In the genomic region with DNA sequence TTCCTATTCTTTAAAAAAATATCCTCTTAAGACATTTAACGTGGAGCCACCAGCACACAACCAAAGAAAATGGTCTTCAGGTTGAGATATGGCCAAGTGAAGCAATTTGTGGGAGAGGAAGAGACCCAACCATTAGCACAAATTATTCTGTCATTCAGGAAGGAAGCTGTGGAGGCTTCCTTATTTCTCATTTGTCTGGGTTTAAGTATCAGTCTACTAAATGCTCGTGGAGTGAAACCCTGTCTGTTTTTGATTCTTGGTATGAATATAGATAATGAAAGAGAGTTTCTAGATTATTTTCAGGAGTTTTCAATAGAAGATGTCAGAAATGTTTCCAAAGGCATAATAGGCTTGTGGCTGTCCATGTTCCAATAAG, we compare ENCODE assay signal across 9 cellular contexts.
A peak's percentile ranks its signal among the peaks of the same experiment; 100 is the strongest.
DNase-seq lines count a peak whose midpoint lies in the region; ATAC-seq and TF ChIP-seq lines count a peak whose summit lies in the region.
"Had no signal": no experiment of that assay in that cellular context is flagged by ENCODE, and none has a peak within 500 bp of the region (broad histone marks: within the 10 kb centered on the region; RNA-seq: fewer than 3 reads in every experiment).

No MANE protein-coding gene starts in this region.

- no peak for DNase-seq in activated T-cell treated with anti-CD3 and anti-CD28 coated beads, Interleukin-2, amount 50 U/mL, for 4 hours
- no peak for DNase-seq in activated T-cell treated with anti-CD3 and anti-CD28 coated beads for 4 hours
- no peak for DNase-seq in heart left ventricle
- no peak for DNase-seq in thoracic aorta (ENCODE audit: low spot score)
- no peak for DNase-seq in DMS114 treated with DMSO at 0.1 percent for 48 hours (lab: John Stamatoyannopoulos, UW; ENCODE audit: unreplicated experiment)
- DNase-seq in testis: no peak
- DNase-seq in H7: no peak
- DNase-seq: NCI-H187 had no signal

- no peak overlapping the region for H3K27ac ChIP-seq in OCI-LY1 (ENCODE audit: low read depth, low read length, poor library complexity, severe bottlenecking)
- peak overlapping the region in 9 of 12 donors; percentile 2 to 85 (median 45) for H3K27ac ChIP-seq in heart left ventricle
- H3K27ac ChIP-seq in thoracic aorta: peak overlapping the region in 1 of 2 donors; percentile 34
- H3K27ac ChIP-seq in testis: no peak overlapping the region

- no peaks in the 10 kb centered on the region for H3K36me3 Mint-ChIP-seq in activated T-cell treated with anti-CD3 and anti-CD28 coated beads, Interleukin-2, amount 50 U/mL, for 4 hours (ENCODE audit: insufficient read depth)

- 14 to 21% (median 16%) methylated on average over 2 of the region's 2 CpGs for WGBS in heart left ventricle, 4 donors
- 45 to 49% methylated on average over 2 of the region's 2 CpGs for WGBS in testis, 2 donors

- no peaks in the 10 kb centered on the region for H3K79me2 ChIP-seq in OCI-LY1 (ENCODE audit: insufficient read depth, low read length)

- peaks cover 24% of the 10 kb centered on the region for H3K4me1 Mint-ChIP-seq in activated T-cell treated with anti-CD3 and anti-CD28 coated beads, Interleukin-2, amount 50 U/mL, for 4 hours (ENCODE audit: low read depth)

- H2AFZ ChIP-seq in OCI-LY1 (ENCODE audit: low read length): no peak overlapping the region

- no peak overlapping the region for H3K4me3 Mint-ChIP-seq in activated T-cell treated with anti-CD3 and anti-CD28 coated beads, Interleukin-2, amount 50 U/mL, for 4 hours

- H3K27me3 ChIP-seq in OCI-LY1 (ENCODE audit: insufficient read depth, low read length): no peaks in the 10 kb centered on the region
- no peaks in the 10 kb centered on the region for H3K27me3 ChIP-seq in heart left ventricle
- H3K27me3 ChIP-seq in thoracic aorta (replicated peaks; ENCODE audit: insufficient read depth): no peaks in the 10 kb centered on the region
- no peaks in the 10 kb centered on the region for H3K27me3 ChIP-seq in testis
- H3K27me3 ChIP-seq in H7 (ENCODE audit: control insufficient read depth, insufficient read depth, low read length): no peaks in the 10 kb centered on the region

- intact Hi-C loops in heart left ventricle (cut with DNase I): no loop called here
- intact Hi-C loops in testis (cut with DNase I; ENCODE audit: low total_unique reads): no loop called here

- ATAC-seq in activated T-cell treated with anti-CD3 and anti-CD28 coated beads, Interleukin-2, amount 50 U/mL, for 4 hours: peak; percentile 37 to 52
- ATAC-seq in heart left ventricle (peak in 2 of 4 donors; percentile 39 to 61), thoracic aorta (ENCODE audit: insufficient number of reproducible peaks, low FRiP score, low read depth) (no peak)

- peaks cover 13% of the 10 kb centered on the region for H3K9me3 Mint-ChIP-seq in activated T-cell treated with anti-CD3 and anti-CD28 coated beads, Interleukin-2, amount 50 U/mL, for 4 hours

- TF ChIP-seq POLR2A in heart left ventricle (IDR thresholded peaks at IDR 0.05) (no peak), testis (IDR thresholded peaks at IDR 0.05) (no peak)

- no peaks in the 10 kb centered on the region for H3F3A ChIP-seq in OCI-LY1 (ENCODE audit: insufficient read depth, low read length)

- H3K36me3 ChIP-seq in OCI-LY1 (ENCODE audit: insufficient read depth, low read length): no peaks in the 10 kb centered on the region
- H3K36me3 ChIP-seq in heart left ventricle: no peaks in the 10 kb centered on the region
- H3K36me3 ChIP-seq in thoracic aorta: no peaks in the 10 kb centered on the region
- no peaks in the 10 kb centered on the region for H3K36me3 ChIP-seq in testis (ENCODE audit: low read depth, missing control alignments)
- no peaks in the 10 kb centered on the region for H3K36me3 ChIP-seq in H7 (replicated peaks; ENCODE audit: control insufficient read depth, insufficient read depth, low read length)

- H4K20me1 ChIP-seq in OCI-LY1 (ENCODE audit: insufficient read depth, low read length): no peaks in the 10 kb centered on the region

- no peak overlapping the region for H3K9ac ChIP-seq in OCI-LY1 (ENCODE audit: low read length)

- TF ChIP-seq CTCF in OCI-LY1 (IDR thresholded peaks at IDR 0.05; ENCODE audit: low read length): no peak
- no peak for TF ChIP-seq CTCF in heart left ventricle (IDR thresholded peaks at IDR 0.05)
- TF ChIP-seq CTCF in thoracic aorta (IDR thresholded peaks at IDR 0.05): no peak
- no peak for TF ChIP-seq CTCF in testis (IDR thresholded peaks at IDR 0.05)

- peaks cover 2% of the 10 kb centered on the region for H3K27me3 Mint-ChIP-seq in activated T-cell treated with anti-CD3 and anti-CD28 coated beads, Interleukin-2, amount 50 U/mL, for 4 hours (ENCODE audit: low read depth)

- H3K4me3 ChIP-seq in OCI-LY1 (ENCODE audit: low read depth, low read length, poor library complexity, severe bottlenecking) (no peak overlapping the region), heart left ventricle (peak overlapping the region in 1 of 12 donors; percentile 13), thoracic aorta (peak overlapping the region; percentile 30), testis (no peak overlapping the region), H7 (ENCODE audit: insufficient read depth, low read depth, low read length) (no peak overlapping the region)

- H3K4me2 ChIP-seq in OCI-LY1 (ENCODE audit: low read length): peak overlapping the region; percentile 47; the same call in 1 of the 2 replicates

- H3K4me1 ChIP-seq in OCI-LY1 (ENCODE audit: insufficient read depth, low read length, severe bottlenecking): peaks cover 26% of the 10 kb centered on the region
- H3K4me1 ChIP-seq in heart left ventricle: peaks cover 0 to 29% (median 7%) of the 10 kb centered on the region in 12 donors
- H3K4me1 ChIP-seq in thoracic aorta (ENCODE audit: control insufficient read depth in 1 of 2, low read depth in 2 of 2): peaks cover 12 to 16% of the 10 kb centered on the region in 2 donors
- H3K4me1 ChIP-seq in testis: no peaks in the 10 kb centered on the region

- H3K9me3 ChIP-seq in OCI-LY1 (ENCODE audit: low read length) (no peaks in the 10 kb centered on the region), heart left ventricle (peaks cover 0 to 13% (median 0%) of the 10 kb centered on the region in 12 donors), thoracic aorta (no peaks in the 10 kb centered on the region), testis (no peaks in the 10 kb centered on the region)

- H3K9me2 ChIP-seq in OCI-LY1 (ENCODE audit: low read depth, low read length): no peaks in the 10 kb centered on the region

Comparison
In these comparisons a context has a peak if more than half of its experiments do, and no peak if none do; other contexts are left out.
1. H3K27ac ChIP-seq: peak in heart left ventricle (9 of 12); none in OCI-LY1 (single experiment) and testis (0 of 2).